1 cellular context compared by ENCODE assay signal in the genomic region with DNA sequence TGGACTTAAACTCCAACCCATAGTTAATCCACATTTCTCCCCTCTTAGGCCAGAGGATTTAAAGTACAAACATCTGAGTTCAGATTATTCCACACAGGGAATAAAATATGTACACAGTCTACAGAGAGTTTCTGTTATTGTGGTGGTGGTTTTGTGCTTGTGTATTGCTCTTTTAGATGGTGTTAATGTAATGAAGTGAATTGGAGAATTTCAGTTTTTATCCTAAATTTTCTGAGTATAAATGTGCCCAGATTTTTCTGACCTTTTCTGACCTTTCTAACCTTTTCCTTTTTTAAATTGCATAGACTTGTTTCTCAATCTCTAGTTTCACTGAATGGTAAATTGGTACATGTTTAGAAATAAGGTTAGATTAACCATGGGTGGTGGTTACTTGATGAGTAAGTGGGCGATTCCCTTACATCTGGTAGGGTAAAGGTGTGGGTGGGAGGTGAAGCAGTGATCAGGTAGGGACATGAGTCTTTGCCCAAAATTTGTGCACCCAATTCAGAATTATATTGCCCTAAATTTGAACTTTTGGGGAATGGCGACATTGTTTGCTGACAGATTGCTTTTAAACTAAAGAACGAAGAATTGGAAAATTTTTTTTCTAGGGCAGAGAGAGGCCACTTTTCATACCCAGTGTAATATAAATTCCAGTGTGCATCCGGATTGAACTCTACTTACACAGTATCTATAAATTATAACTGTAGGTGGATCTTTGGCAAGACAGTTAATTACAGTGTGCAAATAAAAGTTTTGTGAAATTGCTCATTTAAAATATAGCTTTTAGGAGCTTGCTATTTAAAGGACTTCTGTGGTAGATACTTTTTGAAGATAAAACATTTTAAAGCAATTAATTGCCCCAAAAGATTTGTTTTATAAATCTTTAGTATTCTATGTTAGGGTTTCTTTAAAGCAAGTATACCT.
A peak's percentile ranks its signal among the peaks of the same experiment; 100 is the strongest.
TF ChIP-seq lines count a peak whose summit lies in the region.

No MANE protein-coding gene starts in this region.

TF ChIP-seq in K562, 482 proteins besides CTCF, POLR2A, EP300 and RAD21 (continued from another document and continues in another):
- TF ChIP-seq, protein P1, sequence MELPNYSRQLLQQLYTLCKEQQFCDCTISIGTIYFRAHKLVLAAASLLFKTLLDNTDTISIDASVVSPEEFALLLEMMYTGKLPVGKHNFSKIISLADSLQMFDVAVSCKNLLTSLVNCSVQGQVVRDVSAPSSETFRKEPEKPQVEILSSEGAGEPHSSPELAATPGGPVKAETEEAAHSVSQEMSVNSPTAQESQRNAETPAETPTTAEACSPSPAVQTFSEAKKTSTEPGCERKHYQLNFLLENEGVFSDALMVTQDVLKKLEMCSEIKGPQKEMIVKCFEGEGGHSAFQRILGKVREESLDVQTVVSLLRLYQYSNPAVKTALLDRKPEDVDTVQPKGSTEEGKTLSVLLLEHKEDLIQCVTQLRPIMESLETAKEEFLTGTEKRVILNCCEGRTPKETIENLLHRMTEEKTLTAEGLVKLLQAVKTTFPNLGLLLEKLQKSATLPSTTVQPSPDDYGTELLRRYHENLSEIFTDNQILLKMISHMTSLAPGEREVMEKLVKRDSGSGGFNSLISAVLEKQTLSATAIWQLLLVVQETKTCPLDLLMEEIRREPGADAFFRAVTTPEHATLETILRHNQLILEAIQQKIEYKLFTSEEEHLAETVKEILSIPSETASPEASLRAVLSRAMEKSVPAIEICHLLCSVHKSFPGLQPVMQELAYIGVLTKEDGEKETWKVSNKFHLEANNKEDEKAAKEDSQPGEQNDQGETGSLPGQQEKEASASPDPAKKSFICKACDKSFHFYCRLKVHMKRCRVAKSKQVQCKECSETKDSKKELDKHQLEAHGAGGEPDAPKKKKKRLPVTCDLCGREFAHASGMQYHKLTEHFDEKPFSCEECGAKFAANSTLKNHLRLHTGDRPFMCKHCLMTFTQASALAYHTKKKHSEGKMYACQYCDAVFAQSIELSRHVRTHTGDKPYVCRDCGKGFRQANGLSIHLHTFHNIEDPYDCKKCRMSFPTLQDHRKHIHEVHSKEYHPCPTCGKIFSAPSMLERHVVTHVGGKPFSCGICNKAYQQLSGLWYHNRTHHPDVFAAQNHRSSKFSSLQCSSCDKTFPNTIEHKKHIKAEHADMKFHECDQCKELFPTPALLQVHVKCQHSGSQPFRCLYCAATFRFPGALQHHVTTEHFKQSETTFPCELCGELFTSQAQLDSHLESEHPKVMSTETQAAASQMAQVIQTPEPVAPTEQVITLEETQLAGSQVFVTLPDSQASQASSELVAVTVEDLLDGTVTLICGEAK (IDR thresholded peaks at IDR 0.05): peak; percentile 10; the same call in 1 of the 2 replicates
- TF ChIP-seq, protein P1 (CRISPR knock-in tag; IDR thresholded peaks at IDR 0.05): no peak
- TF ChIP-seq ZNF436 (CRISPR knock-in tag; IDR thresholded peaks at IDR 0.05): no peak
- TF ChIP-seq, protein P2, sequence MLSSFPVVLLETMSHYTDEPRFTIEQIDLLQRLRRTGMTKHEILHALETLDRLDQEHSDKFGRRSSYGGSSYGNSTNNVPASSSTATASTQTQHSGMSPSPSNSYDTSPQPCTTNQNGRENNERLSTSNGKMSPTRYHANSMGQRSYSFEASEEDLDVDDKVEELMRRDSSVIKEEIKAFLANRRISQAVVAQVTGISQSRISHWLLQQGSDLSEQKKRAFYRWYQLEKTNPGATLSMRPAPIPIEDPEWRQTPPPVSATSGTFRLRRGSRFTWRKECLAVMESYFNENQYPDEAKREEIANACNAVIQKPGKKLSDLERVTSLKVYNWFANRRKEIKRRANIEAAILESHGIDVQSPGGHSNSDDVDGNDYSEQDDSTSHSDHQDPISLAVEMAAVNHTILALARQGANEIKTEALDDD (IDR thresholded peaks at IDR 0.05): peak; percentile 82; the same call in 1 of the 2 replicates
- TF ChIP-seq, protein P3, sequence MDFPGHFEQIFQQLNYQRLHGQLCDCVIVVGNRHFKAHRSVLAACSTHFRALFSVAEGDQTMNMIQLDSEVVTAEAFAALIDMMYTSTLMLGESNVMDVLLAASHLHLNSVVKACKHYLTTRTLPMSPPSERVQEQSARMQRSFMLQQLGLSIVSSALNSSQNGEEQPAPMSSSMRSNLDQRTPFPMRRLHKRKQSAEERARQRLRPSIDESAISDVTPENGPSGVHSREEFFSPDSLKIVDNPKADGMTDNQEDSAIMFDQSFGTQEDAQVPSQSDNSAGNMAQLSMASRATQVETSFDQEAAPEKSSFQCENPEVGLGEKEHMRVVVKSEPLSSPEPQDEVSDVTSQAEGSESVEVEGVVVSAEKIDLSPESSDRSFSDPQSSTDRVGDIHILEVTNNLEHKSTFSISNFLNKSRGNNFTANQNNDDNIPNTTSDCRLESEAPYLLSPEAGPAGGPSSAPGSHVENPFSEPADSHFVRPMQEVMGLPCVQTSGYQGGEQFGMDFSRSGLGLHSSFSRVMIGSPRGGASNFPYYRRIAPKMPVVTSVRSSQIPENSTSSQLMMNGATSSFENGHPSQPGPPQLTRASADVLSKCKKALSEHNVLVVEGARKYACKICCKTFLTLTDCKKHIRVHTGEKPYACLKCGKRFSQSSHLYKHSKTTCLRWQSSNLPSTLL (IDR thresholded peaks at IDR 0.05): 0 out of 2 replicates have a peak, but pooled peaks have one; percentile 7
- TF ChIP-seq RCOR1 (IDR thresholded peaks at IDR 0.05; ENCODE audit: borderline replicate concordance in 1 of 2, low read depth in 2 of 2, low read length in 2 of 2): peak; percentile 15 to 32; a peak in 2 of 4 replicates
- TF ChIP-seq, protein P4, sequence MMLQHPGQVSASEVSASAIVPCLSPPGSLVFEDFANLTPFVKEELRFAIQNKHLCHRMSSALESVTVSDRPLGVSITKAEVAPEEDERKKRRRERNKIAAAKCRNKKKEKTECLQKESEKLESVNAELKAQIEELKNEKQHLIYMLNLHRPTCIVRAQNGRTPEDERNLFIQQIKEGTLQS (IDR thresholded peaks at IDR 0.05): 0 out of 2 replicates have a peak, but pooled peaks have one; percentile 9
- TF ChIP-seq, protein P4 (CRISPR knock-in tag; conservative IDR thresholded peaks at IDR 0.05): no peak
- no peak for TF ChIP-seq ZNF584 (CRISPR knock-in tag; IDR thresholded peaks at IDR 0.05; ENCODE audit: low read depth)
- TF ChIP-seq PHF21A (IDR thresholded peaks at IDR 0.05; ENCODE audit: borderline replicate concordance, low read depth): peak; percentile 70; the same call in 1 of the 2 replicates
- TF ChIP-seq PHTF2 (CRISPR knock-in tag; IDR thresholded peaks at IDR 0.05): no peak
- TF ChIP-seq, protein P5, sequence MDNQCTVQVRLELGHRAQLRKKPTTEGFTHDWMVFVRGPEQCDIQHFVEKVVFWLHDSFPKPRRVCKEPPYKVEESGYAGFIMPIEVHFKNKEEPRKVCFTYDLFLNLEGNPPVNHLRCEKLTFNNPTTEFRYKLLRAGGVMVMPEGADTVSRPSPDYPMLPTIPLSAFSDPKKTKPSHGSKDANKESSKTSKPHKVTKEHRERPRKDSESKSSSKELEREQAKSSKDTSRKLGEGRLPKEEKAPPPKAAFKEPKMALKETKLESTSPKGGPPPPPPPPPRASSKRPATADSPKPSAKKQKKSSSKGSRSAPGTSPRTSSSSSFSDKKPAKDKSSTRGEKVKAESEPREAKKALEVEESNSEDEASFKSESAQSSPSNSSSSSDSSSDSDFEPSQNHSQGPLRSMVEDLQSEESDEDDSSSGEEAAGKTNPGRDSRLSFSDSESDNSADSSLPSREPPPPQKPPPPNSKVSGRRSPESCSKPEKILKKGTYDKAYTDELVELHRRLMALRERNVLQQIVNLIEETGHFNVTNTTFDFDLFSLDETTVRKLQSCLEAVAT (IDR thresholded peaks at IDR 0.05): peak in 1 of 2 experiments; percentile 48; a peak in 2 of 4 replicates
- TF ChIP-seq GATAD2A (IDR thresholded peaks at IDR 0.05): 0 out of 2 replicates have a peak, but pooled peaks have one; percentile 71
- TF ChIP-seq KAT7 (CRISPR knock-in tag; IDR thresholded peaks at IDR 0.05; ENCODE audit: borderline replicate concordance): no peak
- 0 out of 2 replicates have a peak, but pooled peaks have one; percentile 13 for TF ChIP-seq SOX6 (IDR thresholded peaks at IDR 0.05)
- no peak for TF ChIP-seq TCF3 (CRISPR knock-in tag; IDR thresholded peaks at IDR 0.05)
- peak; percentile 28 for TF ChIP-seq NCOA4 (IDR thresholded peaks at IDR 0.05; ENCODE audit: partially characterized antibody)
- TF ChIP-seq TBL1XR1 (IDR thresholded peaks at IDR 0.05; ENCODE audit: low read length in 2 of 2): no peak
- peak; percentile 94 to 96 for TF ChIP-seq KDM1A (IDR thresholded peaks at IDR 0.05)
- no peak for TF ChIP-seq SMARCE1 (IDR thresholded peaks at IDR 0.05)
- TF ChIP-seq POLR3A (IDR thresholded peaks at IDR 0.05; ENCODE audit: borderline replicate concordance, extremely low read depth, insufficient read depth, insufficient read length): no peak
- TF ChIP-seq ZNF146 (CRISPR knock-in tag; IDR thresholded peaks at IDR 0.05; ENCODE audit: unreplicated experiment): no peak
- peak in 1 of 2 experiments; percentile 12 for TF ChIP-seq NCOA2 (IDR thresholded peaks at IDR 0.05; ENCODE audit: partially characterized antibody in 2 of 2)
- TF ChIP-seq ZEB2 (IDR thresholded peaks at IDR 0.05): 0 out of 2 replicates have a peak, but pooled peaks have one; percentile 46
- TF ChIP-seq ARID1B (IDR thresholded peaks at IDR 0.05): 0 out of 2 replicates have a peak, but pooled peaks have one; percentile 6
- no peak for TF ChIP-seq RBM17 (IDR thresholded peaks at IDR 0.05; ENCODE audit: borderline replicate concordance, low read depth, low read length)
- no peak for TF ChIP-seq POU5F1 (IDR thresholded peaks at IDR 0.05; ENCODE audit: borderline replicate concordance, low read depth, low read length, partially characterized antibody)
- TF ChIP-seq, protein P6, sequence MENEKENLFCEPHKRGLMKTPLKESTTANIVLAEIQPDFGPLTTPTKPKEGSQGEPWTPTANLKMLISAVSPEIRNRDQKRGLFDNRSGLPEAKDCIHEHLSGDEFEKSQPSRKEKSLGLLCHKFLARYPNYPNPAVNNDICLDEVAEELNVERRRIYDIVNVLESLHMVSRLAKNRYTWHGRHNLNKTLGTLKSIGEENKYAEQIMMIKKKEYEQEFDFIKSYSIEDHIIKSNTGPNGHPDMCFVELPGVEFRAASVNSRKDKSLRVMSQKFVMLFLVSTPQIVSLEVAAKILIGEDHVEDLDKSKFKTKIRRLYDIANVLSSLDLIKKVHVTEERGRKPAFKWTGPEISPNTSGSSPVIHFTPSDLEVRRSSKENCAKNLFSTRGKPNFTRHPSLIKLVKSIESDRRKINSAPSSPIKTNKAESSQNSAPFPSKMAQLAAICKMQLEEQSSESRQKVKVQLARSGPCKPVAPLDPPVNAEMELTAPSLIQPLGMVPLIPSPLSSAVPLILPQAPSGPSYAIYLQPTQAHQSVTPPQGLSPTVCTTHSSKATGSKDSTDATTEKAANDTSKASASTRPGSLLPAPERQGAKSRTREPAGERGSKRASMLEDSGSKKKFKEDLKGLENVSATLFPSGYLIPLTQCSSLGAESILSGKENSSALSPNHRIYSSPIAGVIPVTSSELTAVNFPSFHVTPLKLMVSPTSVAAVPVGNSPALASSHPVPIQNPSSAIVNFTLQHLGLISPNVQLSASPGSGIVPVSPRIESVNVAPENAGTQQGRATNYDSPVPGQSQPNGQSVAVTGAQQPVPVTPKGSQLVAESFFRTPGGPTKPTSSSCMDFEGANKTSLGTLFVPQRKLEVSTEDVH (IDR thresholded peaks at IDR 0.05; ENCODE audit: low read depth, partially characterized antibody): no peak
- no peak for TF ChIP-seq KLF13 (tag; IDR thresholded peaks at IDR 0.05; ENCODE audit: borderline replicate concordance, low read depth)
- TF ChIP-seq, protein P7, sequence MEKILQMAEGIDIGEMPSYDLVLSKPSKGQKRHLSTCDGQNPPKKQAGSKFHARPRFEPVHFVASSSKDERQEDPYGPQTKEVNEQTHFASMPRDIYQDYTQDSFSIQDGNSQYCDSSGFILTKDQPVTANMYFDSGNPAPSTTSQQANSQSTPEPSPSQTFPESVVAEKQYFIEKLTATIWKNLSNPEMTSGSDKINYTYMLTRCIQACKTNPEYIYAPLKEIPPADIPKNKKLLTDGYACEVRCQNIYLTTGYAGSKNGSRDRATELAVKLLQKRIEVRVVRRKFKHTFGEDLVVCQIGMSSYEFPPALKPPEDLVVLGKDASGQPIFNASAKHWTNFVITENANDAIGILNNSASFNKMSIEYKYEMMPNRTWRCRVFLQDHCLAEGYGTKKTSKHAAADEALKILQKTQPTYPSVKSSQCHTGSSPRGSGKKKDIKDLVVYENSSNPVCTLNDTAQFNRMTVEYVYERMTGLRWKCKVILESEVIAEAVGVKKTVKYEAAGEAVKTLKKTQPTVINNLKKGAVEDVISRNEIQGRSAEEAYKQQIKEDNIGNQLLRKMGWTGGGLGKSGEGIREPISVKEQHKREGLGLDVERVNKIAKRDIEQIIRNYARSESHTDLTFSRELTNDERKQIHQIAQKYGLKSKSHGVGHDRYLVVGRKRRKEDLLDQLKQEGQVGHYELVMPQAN (IDR thresholded peaks at IDR 0.05; ENCODE audit: borderline replicate concordance): peak; percentile 63; the same call in 1 of the 2 replicates
- TF ChIP-seq KDM4B (IDR thresholded peaks at IDR 0.05; ENCODE audit: borderline replicate concordance in 2 of 2, low read depth in 1 of 2): peak in 1 of 2 experiments; percentile 59; a peak in 1 of 4 replicates
- TF ChIP-seq HDAC1 (IDR thresholded peaks at IDR 0.05): peak; percentile 46 to 71; a peak in 3 of 4 replicates
- peak; percentile 7 for TF ChIP-seq MEIS2 (IDR thresholded peaks at IDR 0.05; ENCODE audit: partially characterized antibody)
- no peak for TF ChIP-seq ZNF140 (CRISPR knock-in tag; IDR thresholded peaks at IDR 0.05)
- no peak for TF ChIP-seq ERF (CRISPR knock-in tag; IDR thresholded peaks at IDR 0.05)
- no peak for TF ChIP-seq HMGN3 (IDR thresholded peaks at IDR 0.05; ENCODE audit: borderline replicate concordance, extremely low read depth, insufficient read length, low read depth, low read length)
